ENCODE assay signal across 8 cellular contexts in the genomic region with DNA sequence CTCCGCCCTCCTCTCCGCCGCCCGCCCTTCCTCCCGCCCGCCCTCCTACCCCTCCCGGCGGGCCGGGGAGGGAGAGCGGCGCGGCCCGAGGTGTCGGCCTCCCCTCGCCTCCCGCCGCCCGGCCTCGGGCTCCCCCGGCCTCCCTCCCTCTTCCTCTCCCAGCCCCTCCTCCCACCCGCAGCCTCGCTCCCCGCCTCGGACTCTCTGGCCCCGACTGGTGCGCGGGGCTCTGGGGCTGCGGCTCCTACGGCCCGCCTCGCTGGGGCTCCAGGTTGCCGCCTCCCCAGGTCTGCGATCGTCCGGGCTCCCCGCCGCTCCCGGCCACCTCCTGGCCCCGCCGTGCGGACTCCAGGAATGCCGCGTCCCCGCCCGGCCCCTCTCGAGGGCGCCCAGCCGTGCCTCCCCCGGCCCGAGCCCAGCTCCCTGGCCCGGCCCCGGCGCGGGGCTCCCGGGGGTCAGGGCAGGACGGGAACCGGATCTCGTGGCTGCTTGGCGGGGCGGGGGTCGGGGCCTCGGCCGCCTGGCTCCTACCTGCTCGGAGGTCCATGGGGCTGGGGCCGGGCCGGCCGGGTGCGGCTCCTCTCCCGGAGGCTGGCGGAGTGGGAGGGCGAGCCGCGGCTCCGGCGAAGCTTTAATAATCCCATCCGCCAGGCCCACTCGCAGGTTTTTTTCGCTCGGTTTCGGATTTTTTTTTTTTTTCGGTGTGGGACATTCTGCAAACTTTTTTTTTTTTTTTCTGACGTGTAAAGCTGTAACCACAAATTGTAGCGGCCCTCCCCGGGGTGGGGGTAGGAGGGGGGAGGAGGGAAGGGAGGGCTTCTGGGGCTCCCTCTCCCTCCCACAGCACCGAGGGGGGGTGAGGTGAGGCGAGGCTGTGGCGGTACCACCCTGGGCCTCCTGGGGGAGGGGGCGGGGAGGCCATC. TPM values are rescaled to one million over a fixed set of nuclear protein-coding genes. Genes with fewer than 3 reads are reported as not detected.
DNase-seq lines count a peak whose midpoint lies in the region; ATAC-seq and TF ChIP-seq lines count a peak whose summit lies in the region.

A gene (minus strand): TSS at position 606 of the 923 bp plus-strand sequence. CDS start 59 bp downstream, at position 547.

- H3K9me3 Mint-ChIP-seq in WTC11: no peaks in the 10 kb centered on the region

- peak within 1 kb of the TSS; percentile 96 for H3K9ac ChIP-seq in Karpas-422 (ENCODE audit: low read length)

- H3K27me3 Mint-ChIP-seq in WTC11 (ENCODE audit: low read depth): peaks cover 85% of the 10 kb centered on the region

- POLR2A ChIA-PET in WTC11 (lab: Charles Lee): interaction anchor here (0.5 to 1.3 kb wide), 10 partner anchors 8 to 226 kb away, joined by 3 to 6 read pairs (median 5); a partner anchor contains a TSS

- no peaks in the 10 kb centered on the region for H3K9me2 ChIP-seq in Karpas-422 (replicated peaks; ENCODE audit: insufficient read depth, low read length)

- H2AFZ ChIP-seq in Karpas-422 (ENCODE audit: low read length): peak within 1 kb of the TSS; percentile 8; the same call in 1 of the 2 replicates

- no peak within 1 kb of the TSS for H3K27ac Mint-ChIP-seq in WTC11

- peak within 1 kb of the TSS; percentile 98 for H3K4me2 ChIP-seq in Karpas-422 (ENCODE audit: low read depth, low read length, poor library complexity, severe bottlenecking)

- peak within 1 kb of the TSS; percentile 87 for H3K27ac ChIP-seq in Karpas-422 (ENCODE audit: low read length)

- peak; percentile 15 for ATAC-seq in WTC11
- ATAC-seq in left lobe of liver: peak; percentile 68

- H3K4me3 Mint-ChIP-seq in WTC11: peak within 1 kb of the TSS; percentile 88

- H4K20me1 ChIP-seq in Karpas-422 (ENCODE audit: insufficient read depth, low read depth, low read length): peaks cover 14% of the 10 kb centered on the region

- peak within 1 kb of the TSS; percentile 91 for H3K4me3 ChIP-seq in Karpas-422 (ENCODE audit: low read length)

- H3K79me2 ChIP-seq in Karpas-422 (ENCODE audit: low read length): peaks cover 37% of the 10 kb centered on the region

- peaks cover 59% of the 10 kb centered on the region for H3K4me1 ChIP-seq in Karpas-422 (ENCODE audit: low read length)

- no peaks in the 10 kb centered on the region for H3K27me3 ChIP-seq in Karpas-422 (ENCODE audit: low read length)

- CTCF ChIA-PET in WTC11 (lab: Charles Lee): interaction anchor here (0.5 to 25.7 kb wide), 27 partner anchors 7 to 1785 kb away, joined by 3 to 842 read pairs (median 5); a partner anchor contains a TSS

- H3K4me1 Mint-ChIP-seq in WTC11: peaks cover 46% of the 10 kb centered on the region

- TF ChIP-seq CTCF in WTC11 (IDR thresholded peaks at IDR 0.05): no peak

- H3K36me3 Mint-ChIP-seq in WTC11: no peaks in the 10 kb centered on the region

- H3K9me3 ChIP-seq in Karpas-422 (ENCODE audit: low read length): no peaks in the 10 kb centered on the region

- no peaks in the 10 kb centered on the region for H3K36me3 ChIP-seq in Karpas-422 (ENCODE audit: insufficient read depth, low read length)

- DNase-seq in ELR (ENCODE audit: low read depth): peak; percentile 83
- DNase-seq in Karpas-422: peak; percentile 89
- peak; percentile 68 for DNase-seq in WTC11 (ENCODE audit: low spot score)
- DNase-seq in cerebellum (ENCODE audit: low spot score): peak; percentile 34
- peak; percentile 71 for DNase-seq in left lobe of liver (ENCODE audit: low spot score)
- DNase-seq in stimulated activated CD8-positive, alpha-beta memory T cell treated with anti-CD3 and anti-CD28 coated beads, Interleukin-12 subunit alpha, Interleukin-12 subunit beta, amount 100 ng/mL, for 4 hours (ENCODE audit: low read depth): peak; percentile 70
- no peak for DNase-seq in foreskin melanocyte
- DNase-seq in HPDE6-E6E7 (ENCODE audit: extremely low spot score): no peak

TF ChIP-seq in WTC11, 78 proteins besides CTCF, POLR2A, EP300 and RAD21 (continues in another document):
- no peak for TF ChIP-seq SMAD4 (CRISPR knock-in tag; IDR thresholded peaks at IDR 0.05)
- TF ChIP-seq, protein P1, sequence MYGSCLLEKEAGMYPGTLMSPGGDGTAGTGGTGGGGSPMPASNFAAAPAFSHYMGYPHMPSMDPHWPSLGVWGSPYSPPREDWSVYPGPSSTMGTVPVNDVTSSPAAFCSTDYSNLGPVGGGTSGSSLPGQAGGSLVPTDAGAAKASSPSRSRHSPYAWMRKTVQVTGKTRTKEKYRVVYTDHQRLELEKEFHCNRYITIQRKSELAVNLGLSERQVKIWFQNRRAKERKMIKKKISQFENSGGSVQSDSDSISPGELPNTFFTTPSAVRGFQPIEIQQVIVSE (CRISPR knock-in tag; IDR thresholded peaks at IDR 0.05; ENCODE audit: borderline replicate concordance): no peak
- TF ChIP-seq NR1H2 (CRISPR knock-in tag; IDR thresholded peaks at IDR 0.05): no peak
- no peak for TF ChIP-seq FOXP1 (CRISPR knock-in tag; IDR thresholded peaks at IDR 0.05; ENCODE audit: borderline replicate concordance)
- TF ChIP-seq ZNF423 (CRISPR knock-in tag; IDR thresholded peaks at IDR 0.05): peak; percentile 19; the same call in 1 of the 2 replicates
- no peak for TF ChIP-seq KAT7 (CRISPR knock-in tag; IDR thresholded peaks at IDR 0.05; ENCODE audit: borderline replicate concordance)
- TF ChIP-seq, protein P2, sequence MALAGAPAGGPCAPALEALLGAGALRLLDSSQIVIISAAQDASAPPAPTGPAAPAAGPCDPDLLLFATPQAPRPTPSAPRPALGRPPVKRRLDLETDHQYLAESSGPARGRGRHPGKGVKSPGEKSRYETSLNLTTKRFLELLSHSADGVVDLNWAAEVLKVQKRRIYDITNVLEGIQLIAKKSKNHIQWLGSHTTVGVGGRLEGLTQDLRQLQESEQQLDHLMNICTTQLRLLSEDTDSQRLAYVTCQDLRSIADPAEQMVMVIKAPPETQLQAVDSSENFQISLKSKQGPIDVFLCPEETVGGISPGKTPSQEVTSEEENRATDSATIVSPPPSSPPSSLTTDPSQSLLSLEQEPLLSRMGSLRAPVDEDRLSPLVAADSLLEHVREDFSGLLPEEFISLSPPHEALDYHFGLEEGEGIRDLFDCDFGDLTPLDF (CRISPR knock-in tag; IDR thresholded peaks at IDR 0.05): no peak
- no peak for TF ChIP-seq FOXJ3 (CRISPR knock-in tag; IDR thresholded peaks at IDR 0.05; ENCODE audit: borderline replicate concordance)
- TF ChIP-seq, protein P3, sequence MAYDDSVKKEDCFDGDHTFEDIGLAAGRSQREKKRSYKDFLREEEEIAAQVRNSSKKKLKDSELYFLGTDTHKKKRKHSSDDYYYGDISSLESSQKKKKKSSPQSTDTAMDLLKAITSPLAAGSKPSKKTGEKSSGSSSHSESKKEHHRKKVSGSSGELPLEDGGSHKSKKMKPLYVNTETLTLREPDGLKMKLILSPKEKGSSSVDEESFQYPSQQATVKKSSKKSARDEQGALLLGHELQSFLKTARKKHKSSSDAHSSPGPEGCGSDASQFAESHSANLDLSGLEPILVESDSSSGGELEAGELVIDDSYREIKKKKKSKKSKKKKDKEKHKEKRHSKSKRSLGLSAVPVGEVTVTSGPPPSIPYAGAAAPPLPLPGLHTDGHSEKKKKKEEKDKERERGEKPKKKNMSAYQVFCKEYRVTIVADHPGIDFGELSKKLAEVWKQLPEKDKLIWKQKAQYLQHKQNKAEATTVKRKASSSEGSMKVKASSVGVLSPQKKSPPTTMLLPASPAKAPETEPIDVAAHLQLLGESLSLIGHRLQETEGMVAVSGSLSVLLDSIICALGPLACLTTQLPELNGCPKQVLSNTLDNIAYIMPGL (CRISPR knock-in tag; IDR thresholded peaks at IDR 0.05): peak; percentile 63; the same call in 1 of the 2 replicates
- TF ChIP-seq SP1 (CRISPR knock-in tag; conservative IDR thresholded peaks at IDR 0.05): no peak
- TF ChIP-seq, protein P4, sequence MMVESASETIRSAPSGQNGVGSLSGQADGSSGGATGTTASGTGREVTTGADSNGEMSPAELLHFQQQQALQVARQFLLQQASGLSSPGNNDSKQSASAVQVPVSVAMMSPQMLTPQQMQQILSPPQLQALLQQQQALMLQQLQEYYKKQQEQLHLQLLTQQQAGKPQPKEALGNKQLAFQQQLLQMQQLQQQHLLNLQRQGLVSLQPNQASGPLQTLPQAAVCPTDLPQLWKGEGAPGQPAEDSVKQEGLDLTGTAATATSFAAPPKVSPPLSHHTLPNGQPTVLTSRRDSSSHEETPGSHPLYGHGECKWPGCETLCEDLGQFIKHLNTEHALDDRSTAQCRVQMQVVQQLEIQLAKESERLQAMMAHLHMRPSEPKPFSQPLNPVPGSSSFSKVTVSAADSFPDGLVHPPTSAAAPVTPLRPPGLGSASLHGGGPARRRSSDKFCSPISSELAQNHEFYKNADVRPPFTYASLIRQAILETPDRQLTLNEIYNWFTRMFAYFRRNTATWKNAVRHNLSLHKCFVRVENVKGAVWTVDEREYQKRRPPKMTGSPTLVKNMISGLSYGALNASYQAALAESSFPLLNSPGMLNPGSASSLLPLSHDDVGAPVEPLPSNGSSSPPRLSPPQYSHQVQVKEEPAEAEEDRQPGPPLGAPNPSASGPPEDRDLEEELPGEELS (CRISPR knock-in tag; IDR thresholded peaks at IDR 0.05): 0 out of 2 replicates have a peak, but pooled peaks have one; percentile 15
- TF ChIP-seq TCF7 (CRISPR knock-in tag; IDR thresholded peaks at IDR 0.05; ENCODE audit: low read depth): no peak
- TF ChIP-seq, protein P5, sequence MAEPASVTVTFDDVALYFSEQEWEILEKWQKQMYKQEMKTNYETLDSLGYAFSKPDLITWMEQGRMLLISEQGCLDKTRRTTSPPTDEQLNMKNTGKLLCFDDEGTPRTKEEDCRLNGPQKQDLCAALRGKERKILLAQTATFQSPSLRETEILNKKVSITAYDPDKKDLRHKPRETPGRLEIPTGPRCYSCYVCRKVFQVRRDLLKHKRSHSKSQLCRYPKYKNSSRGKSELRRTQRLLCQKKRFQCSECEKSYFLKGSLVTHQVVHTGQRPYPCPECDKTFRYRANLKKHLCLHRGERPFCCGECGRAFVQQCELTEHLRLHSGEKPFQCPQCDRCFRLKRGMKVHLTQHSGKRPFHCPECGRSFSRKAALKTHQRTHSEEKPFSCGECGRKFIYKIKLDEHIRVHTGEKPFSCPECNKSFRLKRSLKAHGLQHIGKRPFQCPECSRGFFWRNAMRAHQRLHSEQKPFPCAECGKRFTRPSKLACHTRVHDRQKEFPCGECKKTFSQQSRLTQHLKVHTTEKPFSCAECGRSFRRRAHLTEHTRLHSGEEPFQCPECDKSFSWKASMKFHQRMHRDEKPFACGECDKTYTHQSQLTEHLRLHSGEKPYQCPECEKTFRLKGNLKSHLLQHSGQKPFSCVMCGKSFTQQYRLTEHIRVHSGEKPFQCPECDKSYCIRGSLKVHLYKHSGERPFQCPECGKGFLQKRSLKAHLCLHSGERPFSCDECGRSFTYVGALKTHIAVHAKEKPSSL (CRISPR knock-in tag; conservative IDR thresholded peaks at IDR 0.05): no peak

RNA-seq across cellular contexts. Expression of the gene that starts here (rescaled TPM):
- 6.4 and 13.9 TPM in 2 replicates for total RNA-seq in Karpas-422 (2014; rRNA removed; shearing (Covaris generic); ENCODE audit: low replicate concordance)
- total RNA-seq in WTC11 (2021): 0.48 to 0.92 TPM (median 0.92 TPM) in 3 replicates
- total RNA-seq in cerebellum: 0.27 TPM
- 0.43 TPM for total RNA-seq in left lobe of liver

Comparison
In these comparisons a context has a peak if more than half of its experiments do, and no peak if none do; other contexts are left out.
1. Peak in DNase-seq and ATAC-seq in WTC11; RNA of the gene not detected or under 1 TPM.
2. Peak in DNase-seq in cerebellum; RNA of the gene not detected or under 1 TPM.
3. Peak in DNase-seq and ATAC-seq in left lobe of liver; RNA of the gene not detected or under 1 TPM.
4. DNase-seq: peak in ELR (single experiment), Karpas-422 (single experiment) and stimulated activated CD8-positive, alpha-beta memory T cell treated with anti-CD3 and anti-CD28 coated beads, Interleukin-12 subunit alpha, Interleukin-12 subunit beta, amount 100 ng/mL, for 4 hours (single experiment); none in foreskin melanocyte (single experiment) and HPDE6-E6E7 (single experiment).